Comparison of ENCODE assay signal across 19 cellular contexts in genomic region chr14:24063263-24063836, GRCh38. TPM values are rescaled to one million over a fixed set of nuclear protein-coding genes. Genes with fewer than 3 reads are reported as not detected.
DNase-seq lines count a peak whose midpoint lies in the region; ATAC-seq, FAIRE-seq and TF ChIP-seq lines count a peak whose summit lies in the region.
"Had no signal": no experiment of that assay in that cellular context is flagged by ENCODE, and none has a peak within 500 bp of the region (broad histone marks: within the 10 kb centered on the region; RNA-seq: fewer than 3 reads in every experiment).

No MANE protein-coding gene starts in this region.

- TF ChIP-seq CTCF in D721Med (IDR thresholded peaks at IDR 0.05; ENCODE audit: insufficient read depth, missing control alignments) (no peak), sigmoid colon (IDR thresholded peaks at IDR 0.05) (no peak)

- no peak for TF ChIP-seq EP300 in sigmoid colon (IDR thresholded peaks at IDR 0.05)

- DNase-seq in D721Med (ENCODE audit: insufficient read length, low spot score) (peak; percentile 11), M059J (ENCODE audit: low read depth) (peak; percentile 23), left colon (peak in 1 of 2 donors; percentile 45), sigmoid colon (peak; percentile 32), SIG-M5 treated with dmso at 0.1 percent for 504 hours (lab: John Stamatoyannopoulos, UW; ENCODE audit: unreplicated experiment) (no peak)
- DNase-seq: EL, GF-D8, GOT3, KBM-7, NCI-H1092 treated with DMSO at 0.1 percent for 48 hours, NCI-H1436 treated with DMSO at 0.1 percent for 48 hours, NCI-H1930, NCI-H748 treated with DMSO at 0.1 percent for 48 hours had no signal

- H3K27me3 ChIP-seq in sigmoid colon: no peaks in the 10 kb centered on the region

- ATAC-seq in left colon (peak; percentile 36), HG02610 (IDR thresholded peaks at IDR 0.05; ENCODE audit: unreplicated experiment) (no peak), HG03460 (IDR thresholded peaks at IDR 0.05; ENCODE audit: unreplicated experiment) (no peak)

- H3K27ac ChIP-seq in sigmoid colon: no peak overlapping the region
- H3K27ac ChIP-seq: C4-2B, SJSA1 had no signal

- WGBS in sigmoid colon, 2 donors: 44 to 70% methylated on average over 4 of the region's 4 CpGs

- intact Hi-C loops in left colon (cut with DNase I, micrococcal nuclease) (no loop called here), sigmoid colon (cut with DNase I) (no loop called here)

- H3K4me1 ChIP-seq in sigmoid colon: peaks cover 0 to 4% (median 0%) of the 10 kb centered on the region in 4 donors
- H3K4me1 ChIP-seq: SJSA1 had no signal

- no peaks in the 10 kb centered on the region for H3K9me3 ChIP-seq in sigmoid colon
- H3K9me3 ChIP-seq: SJSA1 had no signal

- FAIRE-seq in D721Med (lab: Jason Lieb, UNC): no peak
- FAIRE-seq: A204.1 had no signal

- TF ChIP-seq POLR2A in sigmoid colon (IDR thresholded peaks at IDR 0.05): no peak

- H3K4me3 ChIP-seq in sigmoid colon: no peak overlapping the region
- H3K4me3 ChIP-seq: SJSA1 had no signal

- no peaks in the 10 kb centered on the region for H3K36me3 ChIP-seq in sigmoid colon
- H3K36me3 ChIP-seq: SJSA1 had no signal

RNA-seq across cellular contexts. Expression of gene CPNE6, which starts 8.0 kb away (rescaled TPM):
- not detected in 2 replicates for total RNA-seq in M059J (2014; rRNA removed; shearing (Covaris generic))
- total RNA-seq in left colon (under 1 TPM; 0.28 to 0.31 TPM), sigmoid colon (1 to 10 TPM in 3 of 4 donors, not detected in 1; 1.8 to 3.3 (median 2.9) TPM)
- polyA plus RNA-seq in sigmoid colon: under 1 TPM in 1 of 3 donors, not detected in 2; 0.42 TPM
- total RNA-seq: NCI-H460, SJSA1 had no signal

RNA-seq across cellular contexts. Expression of gene CARMIL3, which starts 11.5 kb away (rescaled TPM):
- not detected in 2 replicates for total RNA-seq in M059J (2014; rRNA removed; shearing (Covaris generic))
- total RNA-seq in left colon (1 to 10 TPM; 1.1 to 3.4 TPM), sigmoid colon (1 to 10 TPM in 2 of 4 donors, under 1 TPM in 2; 0.14 to 3.3 (median 0.62) TPM)
- 1 to 10 TPM in 1 of 3 donors, under 1 TPM in 2; under 0.01 to 1.7 (median 0.23) TPM for polyA plus RNA-seq in sigmoid colon
- total RNA-seq: SJSA1 had no signal

RNA-seq across cellular contexts. Expression of gene PCK2, which starts 30.8 kb away (rescaled TPM):
- 3.5 and 15.6 TPM in 2 replicates for total RNA-seq in M059J (2014; rRNA removed; shearing (Covaris generic))
- 100 to 1,000 TPM; 150 to 223 TPM for total RNA-seq in left colon
- total RNA-seq in sigmoid colon: 10 to 100 TPM in 2 of 4 donors, 1 to 10 TPM in 2; 7.1 to 12.2 (median 9.2) TPM
- polyA plus RNA-seq in sigmoid colon: 100 to 1,000 TPM in 1 of 3 donors, 10 to 100 TPM in 2; 66.1 to 109 (median 99.5) TPM

RNA-seq across cellular contexts. Expression of gene DCAF11, which starts 51.2 kb away (rescaled TPM):
- 67.7 and 78.7 TPM in 2 replicates for total RNA-seq in M059J (2014; rRNA removed; shearing (Covaris generic))
- total RNA-seq in left colon (100 to 1,000 TPM; 101 to 107 TPM), sigmoid colon (10 to 100 TPM; 37.7 to 82.9 (median 54.8) TPM)
- polyA plus RNA-seq in sigmoid colon: 10 to 100 TPM; 70.9 to 79.8 (median 75.1) TPM

RNA-seq across cellular contexts. Expression of gene NRL, which starts 51.4 kb away (rescaled TPM):
- total RNA-seq in M059J (2014; rRNA removed; shearing (Covaris generic)): 1.3 and 4.9 TPM in 2 replicates
- 1 to 10 TPM; 1.2 to 1.5 TPM for total RNA-seq in left colon
- total RNA-seq in sigmoid colon: 1 to 10 TPM in 2 of 4 donors, under 1 TPM in 2; 0.71 to 2.2 (median 1.4) TPM
- 1 to 10 TPM; 1.2 to 2.9 (median 1.8) TPM for polyA plus RNA-seq in sigmoid colon
